ENCODE assay signal across 12 cellular contexts in the genomic region with DNA sequence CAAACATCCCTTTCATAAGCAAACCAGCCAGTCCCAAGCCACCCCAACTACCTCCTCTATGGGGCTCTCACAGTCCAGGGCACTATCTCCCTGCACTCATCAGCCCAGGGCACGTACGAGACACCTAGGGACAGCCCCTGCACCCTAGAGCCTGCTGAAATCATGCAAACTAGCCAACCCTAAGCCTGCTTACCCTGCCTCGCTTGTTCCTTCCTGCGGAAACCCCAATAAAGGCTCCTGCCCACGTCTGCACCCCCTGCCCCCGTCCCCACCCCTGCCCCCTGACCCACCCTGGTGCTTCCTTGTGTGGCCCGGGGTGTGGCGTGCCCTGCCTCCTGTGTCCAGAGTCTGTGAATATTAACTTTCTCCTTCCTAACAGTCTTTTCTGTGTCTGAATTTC.
A peak's percentile ranks its signal among the peaks of the same experiment; 100 is the strongest.
DNase-seq lines count a peak whose midpoint lies in the region; ATAC-seq and TF ChIP-seq lines count a peak whose summit lies in the region.
"Had no signal": no experiment of that assay in that cellular context is flagged by ENCODE, and none has a peak within 500 bp of the region (broad histone marks: within the 10 kb centered on the region; RNA-seq: fewer than 3 reads in every experiment).

No MANE protein-coding gene starts in this region.

- H3K79me2 ChIP-seq in smooth muscle cell (ENCODE audit: low read depth) = no peaks in the 10 kb centered on the region

- TF ChIP-seq CTCF in smooth muscle cell (IDR thresholded peaks at IDR 0.05; ENCODE audit: borderline replicate concordance, insufficient read depth, poor library complexity, severe bottlenecking) = no peak

- 92% methylated on average over 7 of the region's 8 CpGs for WGBS in smooth muscle cell (ENCODE audit: low lambda C conversion rate)

- H3F3A ChIP-seq in smooth muscle cell (ENCODE audit: low read depth) = no peaks in the 10 kb centered on the region

- no peaks in the 10 kb centered on the region for H3K36me3 ChIP-seq in smooth muscle cell (ENCODE audit: low read depth)
- H3K36me3 ChIP-seq: SJSA1 had no signal

- peak; percentile 69 to 79 for ATAC-seq in activated CD4-positive, CD25-positive, alpha-beta regulatory T cell treated with anti-CD3 and anti-CD28 coated beads, Interleukin-2, amount 50 U/mL, for 24 hours
- ATAC-seq in HG03066 (IDR thresholded peaks at IDR 0.05; ENCODE audit: low read depth, unreplicated experiment) = peak; percentile 63

- H3K9ac ChIP-seq in smooth muscle cell (ENCODE audit: low read depth) = no peak overlapping the region

- H3K4me2 ChIP-seq in smooth muscle cell = no peak overlapping the region

- H3K4me3 ChIP-seq in smooth muscle cell = no peak overlapping the region
- H3K4me3 ChIP-seq: SJSA1 had no signal

- H3K9me3 ChIP-seq in smooth muscle cell (replicated peaks; ENCODE audit: low read depth) = no peaks in the 10 kb centered on the region
- H3K9me3 ChIP-seq: SJSA1 had no signal

- no peaks in the 10 kb centered on the region for H3K27me3 ChIP-seq in smooth muscle cell (ENCODE audit: low read depth)
- H3K27me3 ChIP-seq: SJSA1 had no signal

- H2AFZ ChIP-seq in smooth muscle cell (ENCODE audit: low read depth) = no peak overlapping the region

- H3K4me1 ChIP-seq in smooth muscle cell (ENCODE audit: low read depth) = peaks cover 11% of the 10 kb centered on the region
- H3K4me1 ChIP-seq: SJSA1 had no signal

- H4K20me1 ChIP-seq in smooth muscle cell (ENCODE audit: low read depth) = no peaks in the 10 kb centered on the region

- DNase-seq in activated CD4-positive, CD25-positive, alpha-beta regulatory T cell (lab: John Stamatoyannopoulos, UW) = no peak
- peak; percentile 57 for DNase-seq in activated T-cell treated with anti-CD3 and anti-CD28 coated beads, Interleukin-2, amount 50 U/mL, for 48 hours
- peak; percentile 55 for DNase-seq in stimulated activated CD8-positive, alpha-beta memory T cell treated with anti-CD3 and anti-CD28 coated beads, Interleukin-4, amount 100 ng/mL, for 48 hours
- no peak for DNase-seq in kidney tubule cell (ENCODE audit: low spot score)
- no peak for DNase-seq in GM19240 (ENCODE audit: insufficient read length, low spot score)
- no peak for DNase-seq in smooth muscle cell (lab: John Stamatoyannopoulos, UW; ENCODE audit: unreplicated experiment)
- DNase-seq: anterior cingulate cortex, foreskin fibroblast had no signal

- no peak overlapping the region for H3K27ac ChIP-seq in smooth muscle cell (ENCODE audit: low read depth)
- H3K27ac ChIP-seq: 22Rv1, SJSA1 had no signal

Comparison
In these comparisons a context has a peak if more than half of its experiments do, and no peak if none do; other contexts are left out.
1. DNase-seq: peak in activated T-cell treated with anti-CD3 and anti-CD28 coated beads, Interleukin-2, amount 50 U/mL, for 48 hours (2 of 2) and stimulated activated CD8-positive, alpha-beta memory T cell treated with anti-CD3 and anti-CD28 coated beads, Interleukin-4, amount 100 ng/mL, for 48 hours (single experiment); none in activated CD4-positive, CD25-positive, alpha-beta regulatory T cell (0 of 4), kidney tubule cell (single experiment), GM19240 (single experiment) and smooth muscle cell (single experiment).